13 cellular contexts compared by ENCODE assay signal in genomic region chr1:216815239-216815955, GRCh38.
DNase-seq lines count a peak whose midpoint lies in the region; ATAC-seq and TF ChIP-seq lines count a peak whose summit lies in the region.
"Had no signal": no experiment of that assay in that cellular context is flagged by ENCODE, and none has a peak within 500 bp of the region (broad histone marks: within the 10 kb centered on the region; RNA-seq: fewer than 3 reads in every experiment).

No MANE protein-coding gene starts in this region.

- CTCF ChIA-PET in RWPE1 (lab: Yijun Ruan, JAX) = no interaction called here

- H3K4me3 ChIP-seq in choroid plexus epithelial cell (ENCODE audit: low read depth, low read length) (no peak overlapping the region), WERI-Rb-1 (ENCODE audit: low read depth, low read length) (no peak overlapping the region)
- H3K4me3 ChIP-seq: esophagus muscularis mucosa, suprapubic skin had no signal

- POLR2A ChIA-PET in RWPE1 (lab: Yijun Ruan, JAX; ENCODE audit: low non-redundant PET) = no interaction called here

- H3K27me3 Mint-ChIP-seq in chondrocyte (ENCODE audit: low read depth) = peaks cover 15% of the 10 kb centered on the region

- H3K27me3 ChIP-seq in WERI-Rb-1 (ENCODE audit: insufficient read depth, low read depth, severe bottlenecking) = no peaks in the 10 kb centered on the region
- H3K27me3 ChIP-seq: esophagus muscularis mucosa, suprapubic skin had no signal

- no peaks in the 10 kb centered on the region for H3K9me3 ChIP-seq in WERI-Rb-1 (ENCODE audit: severe bottlenecking)
- H3K9me3 ChIP-seq: esophagus muscularis mucosa, suprapubic skin had no signal

- TF ChIP-seq CTCF in choroid plexus epithelial cell (conservative IDR thresholded peaks at IDR 0.05; ENCODE audit: low read depth, low read length) = no peak
- TF ChIP-seq CTCF in RWPE1 (conservative IDR thresholded peaks at IDR 0.05; ENCODE audit: low read depth) = no peak
- TF ChIP-seq CTCF in chondrocyte (IDR thresholded peaks at IDR 0.05) = no peak
- TF ChIP-seq CTCF in WERI-Rb-1 (IDR thresholded peaks at IDR 0.05; ENCODE audit: low read depth, low read length) = no peak

- H3K4me3 Mint-ChIP-seq in chondrocyte (ENCODE audit: unreplicated experiment) = no peak overlapping the region
- H3K4me3 Mint-ChIP-seq: activated CD8-positive, alpha-beta T cell treated with anti-CD3 and anti-CD28 coated beads, Interleukin-2, amount 10 ng/mL, durations not matched to agents 7 days and 5 days; mesothelial cell of epicardium had no signal

- DNase-seq in COLO668 (lab: John Stamatoyannopoulos, UW; ENCODE audit: unreplicated experiment) (peak; percentile 66), NCI-H2081 treated with DMSO at 0.1 percent for 48 hours (lab: John Stamatoyannopoulos, UW) (peak; percentile 57), choroid plexus epithelial cell (ENCODE audit: low read depth) (peak; percentile 65), midbrain (lab: John Stamatoyannopoulos, UW) (peak; percentile 31), RWPE1 (ENCODE audit: low spot score) (no peak), chondrocyte (ENCODE audit: low spot score) (no peak), WERI-Rb-1 (no peak)
- no peak for DNase-seq in stimulated activated naive CD8-positive, alpha-beta T cell treated with anti-CD3 and anti-CD28 coated beads, Interleukin-15, Interleukin-2, amounts not matched to agents 100 U/mL and 50 U/mL, for 24 hours
- DNase-seq: activated CD8-positive, alpha-beta T cell treated with anti-CD3 and anti-CD28 coated beads, Interleukin-2, amount 10 ng/mL, durations not matched to agents 7 days and 5 days; stimulated activated CD4-positive, alpha-beta T cell treated with anti-CD3 and anti-CD28 coated beads, Interleukin-1b, Interleukin-23, amount 100 ng/mL, for 48 hours had no signal

- ATAC-seq in stimulated activated naive CD8-positive, alpha-beta T cell treated with anti-CD3 and anti-CD28 coated beads, Interleukin-15, Interleukin-2, amounts not matched to agents 100 U/mL and 50 U/mL, for 24 hours = no peak
- ATAC-seq: activated CD8-positive, alpha-beta T cell treated with anti-CD3 and anti-CD28 coated beads, Interleukin-2, amount 10 ng/mL, durations not matched to agents 7 days and 5 days had no signal

- no peaks in the 10 kb centered on the region for H3K36me3 ChIP-seq in WERI-Rb-1
- H3K36me3 ChIP-seq: esophagus muscularis mucosa, suprapubic skin had no signal

- H3K27ac Mint-ChIP-seq in chondrocyte (ENCODE audit: unreplicated experiment) = no peak overlapping the region
- H3K27ac Mint-ChIP-seq: activated CD8-positive, alpha-beta T cell treated with anti-CD3 and anti-CD28 coated beads, Interleukin-2, amount 10 ng/mL, durations not matched to agents 7 days and 5 days; mesothelial cell of epicardium had no signal

- H3K27ac ChIP-seq in RWPE1 = no peak overlapping the region
- H3K27ac ChIP-seq in WERI-Rb-1 = no peak overlapping the region
- H3K27ac ChIP-seq: suprapubic skin had no signal

- H3K4me1 Mint-ChIP-seq in chondrocyte (ENCODE audit: low read depth) = no peaks in the 10 kb centered on the region

- H3K36me3 Mint-ChIP-seq in chondrocyte (ENCODE audit: low read depth) = no peaks in the 10 kb centered on the region
- H3K36me3 Mint-ChIP-seq: mesothelial cell of epicardium had no signal

- no peaks in the 10 kb centered on the region for H3K9me3 Mint-ChIP-seq in chondrocyte (ENCODE audit: low read depth)
- H3K9me3 Mint-ChIP-seq: mesothelial cell of epicardium had no signal

Comparison
In these comparisons a context has a peak if more than half of its experiments do, and no peak if none do; other contexts are left out.
1. DNase-seq: peak in COLO668 (single experiment), NCI-H2081 treated with DMSO at 0.1 percent for 48 hours (single experiment), choroid plexus epithelial cell (single experiment) and midbrain (single experiment); none in RWPE1 (single experiment), stimulated activated naive CD8-positive, alpha-beta T cell treated with anti-CD3 and anti-CD28 coated beads, Interleukin-15, Interleukin-2, amounts not matched to agents 100 U/mL and 50 U/mL, for 24 hours (single experiment), chondrocyte (single experiment) and WERI-Rb-1 (single experiment).